In the genomic region with DNA sequence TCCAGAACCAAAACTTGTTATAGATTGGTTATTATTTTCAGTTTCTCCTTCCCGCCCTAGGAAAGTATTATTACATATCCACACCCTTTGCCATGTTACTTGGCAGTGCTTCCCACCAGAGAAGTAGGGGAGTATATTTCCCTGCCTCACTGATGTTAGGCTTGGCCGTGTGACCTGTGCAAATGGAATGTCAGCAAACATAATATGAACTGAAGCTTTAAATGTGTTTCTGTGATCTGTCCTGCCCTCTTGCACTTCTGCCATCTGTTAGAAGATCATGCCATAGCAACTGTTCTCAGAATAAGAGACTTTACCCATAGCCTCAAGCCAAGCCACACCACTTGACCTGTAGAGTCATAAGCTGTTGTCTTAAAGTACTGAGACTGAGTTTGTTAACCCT, we compare ENCODE assay signal across 2 cellular contexts.
TF ChIP-seq lines count a peak whose summit lies in the region.

No MANE protein-coding gene starts in this region.

TF ChIP-seq in HepG2, 621 proteins besides CTCF, POLR2A, EP300 and RAD21 (continued from another document):
- TF ChIP-seq, protein P1, sequence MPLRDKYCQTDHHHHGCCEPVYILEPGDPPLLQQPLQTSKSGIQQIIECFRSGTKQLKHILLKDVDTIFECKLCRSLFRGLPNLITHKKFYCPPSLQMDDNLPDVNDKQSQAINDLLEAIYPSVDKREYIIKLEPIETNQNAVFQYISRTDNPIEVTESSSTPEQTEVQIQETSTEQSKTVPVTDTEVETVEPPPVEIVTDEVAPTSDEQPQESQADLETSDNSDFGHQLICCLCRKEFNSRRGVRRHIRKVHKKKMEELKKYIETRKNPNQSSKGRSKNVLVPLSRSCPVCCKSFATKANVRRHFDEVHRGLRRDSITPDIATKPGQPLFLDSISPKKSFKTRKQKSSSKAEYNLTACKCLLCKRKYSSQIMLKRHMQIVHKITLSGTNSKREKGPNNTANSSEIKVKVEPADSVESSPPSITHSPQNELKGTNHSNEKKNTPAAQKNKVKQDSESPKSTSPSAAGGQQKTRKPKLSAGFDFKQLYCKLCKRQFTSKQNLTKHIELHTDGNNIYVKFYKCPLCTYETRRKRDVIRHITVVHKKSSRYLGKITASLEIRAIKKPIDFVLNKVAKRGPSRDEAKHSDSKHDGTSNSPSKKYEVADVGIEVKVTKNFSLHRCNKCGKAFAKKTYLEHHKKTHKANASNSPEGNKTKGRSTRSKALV (CRISPR knock-in tag; IDR thresholded peaks at IDR 0.05) = no peak
- TF ChIP-seq DNMT3B (CRISPR knock-in tag; conservative IDR thresholded peaks at IDR 0.05) (no peak), MAFF (IDR thresholded peaks at IDR 0.05; ENCODE audit: low read depth, low read length) (no peak), MEF2D (CRISPR knock-in tag; IDR thresholded peaks at IDR 0.05) (no peak), EED (CRISPR knock-in tag; IDR thresholded peaks at IDR 0.05) (no peak), ZNF205 (CRISPR knock-in tag; IDR thresholded peaks at IDR 0.05) (no peak), ZNF589 (CRISPR knock-in tag; conservative IDR thresholded peaks at IDR 0.05) (no peak), FOXK1 (CRISPR knock-in tag; IDR thresholded peaks at IDR 0.05; ENCODE audit: borderline replicate concordance, low read depth) (no peak), ZFP36L2 (CRISPR knock-in tag; IDR thresholded peaks at IDR 0.05) (no peak)
- TF ChIP-seq, protein P2, sequence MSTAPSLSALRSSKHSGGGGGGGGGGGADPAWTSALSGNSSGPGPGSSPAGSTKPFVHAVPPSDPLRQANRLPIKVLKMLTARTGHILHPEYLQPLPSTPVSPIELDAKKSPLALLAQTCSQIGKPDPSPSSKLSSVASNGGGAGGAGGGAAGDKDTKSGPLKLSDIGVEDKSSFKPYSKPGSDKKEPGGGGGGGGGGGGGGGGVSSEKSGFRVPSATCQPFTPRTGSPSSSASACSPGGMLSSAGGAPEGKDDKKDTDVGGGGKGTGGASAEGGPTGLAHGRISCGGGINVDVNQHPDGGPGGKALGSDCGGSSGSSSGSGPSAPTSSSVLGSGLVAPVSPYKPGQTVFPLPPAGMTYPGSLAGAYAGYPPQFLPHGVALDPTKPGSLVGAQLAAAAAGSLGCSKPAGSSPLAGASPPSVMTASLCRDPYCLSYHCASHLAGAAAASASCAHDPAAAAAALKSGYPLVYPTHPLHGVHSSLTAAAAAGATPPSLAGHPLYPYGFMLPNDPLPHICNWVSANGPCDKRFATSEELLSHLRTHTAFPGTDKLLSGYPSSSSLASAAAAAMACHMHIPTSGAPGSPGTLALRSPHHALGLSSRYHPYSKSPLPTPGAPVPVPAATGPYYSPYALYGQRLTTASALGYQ (CRISPR knock-in tag; IDR thresholded peaks at IDR 0.05) = no peak
- TF ChIP-seq, protein P3, sequence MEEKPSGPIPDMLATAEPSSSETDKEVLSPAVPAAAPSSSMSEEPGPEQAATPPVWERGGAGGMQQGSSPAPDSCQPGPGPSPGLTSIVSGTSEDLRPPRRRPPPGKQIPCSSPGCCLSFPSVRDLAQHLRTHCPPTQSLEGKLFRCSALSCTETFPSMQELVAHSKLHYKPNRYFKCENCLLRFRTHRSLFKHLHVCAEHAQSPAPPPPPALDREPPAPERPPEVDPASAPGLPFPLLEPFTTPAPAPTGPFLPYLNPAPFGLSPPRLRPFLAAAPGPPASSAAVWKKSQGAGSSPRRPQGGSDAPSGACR (CRISPR knock-in tag; IDR thresholded peaks at IDR 0.05) = no peak
- TF ChIP-seq, protein P4, sequence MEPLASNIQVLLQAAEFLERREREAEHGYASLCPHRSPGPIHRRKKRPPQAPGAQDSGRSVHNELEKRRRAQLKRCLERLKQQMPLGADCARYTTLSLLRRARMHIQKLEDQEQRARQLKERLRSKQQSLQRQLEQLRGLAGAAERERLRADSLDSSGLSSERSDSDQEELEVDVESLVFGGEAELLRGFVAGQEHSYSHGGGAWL (CRISPR knock-in tag; IDR thresholded peaks at IDR 0.05) = no peak

TF ChIP-seq in SK-N-SH treated with all-trans-retinoic acid at 6 μM for 48 hours, 23 proteins besides CTCF, POLR2A, EP300 and RAD21 (continued from another document):
- TF ChIP-seq ZFP3 (CRISPR knock-in tag; IDR thresholded peaks at IDR 0.05) (no peak), ESRRG (CRISPR knock-in tag; IDR thresholded peaks at IDR 0.05) (no peak), ZNF70 (CRISPR knock-in tag; IDR thresholded peaks at IDR 0.05) (no peak), ZNF8 (CRISPR knock-in tag; IDR thresholded peaks at IDR 0.05) (no peak), TCF4 (CRISPR knock-in tag; IDR thresholded peaks at IDR 0.05; ENCODE audit: borderline replicate concordance) (no peak), PPARA (CRISPR knock-in tag; IDR thresholded peaks at IDR 0.05; ENCODE audit: borderline replicate concordance) (no peak), RARB (CRISPR knock-in tag; IDR thresholded peaks at IDR 0.05) (no peak), CREB5 (CRISPR knock-in tag; IDR thresholded peaks at IDR 0.05; ENCODE audit: low read depth) (no peak), GLIS3 (CRISPR knock-in tag; IDR thresholded peaks at IDR 0.05) (no peak), BACH2 (CRISPR knock-in tag; IDR thresholded peaks at IDR 0.05; ENCODE audit: borderline replicate concordance) (no peak), ZFP30 (CRISPR knock-in tag; IDR thresholded peaks at IDR 0.05) (no peak), OSR1 (CRISPR knock-in tag; IDR thresholded peaks at IDR 0.05) (no peak)
- TF ChIP-seq, protein P5, sequence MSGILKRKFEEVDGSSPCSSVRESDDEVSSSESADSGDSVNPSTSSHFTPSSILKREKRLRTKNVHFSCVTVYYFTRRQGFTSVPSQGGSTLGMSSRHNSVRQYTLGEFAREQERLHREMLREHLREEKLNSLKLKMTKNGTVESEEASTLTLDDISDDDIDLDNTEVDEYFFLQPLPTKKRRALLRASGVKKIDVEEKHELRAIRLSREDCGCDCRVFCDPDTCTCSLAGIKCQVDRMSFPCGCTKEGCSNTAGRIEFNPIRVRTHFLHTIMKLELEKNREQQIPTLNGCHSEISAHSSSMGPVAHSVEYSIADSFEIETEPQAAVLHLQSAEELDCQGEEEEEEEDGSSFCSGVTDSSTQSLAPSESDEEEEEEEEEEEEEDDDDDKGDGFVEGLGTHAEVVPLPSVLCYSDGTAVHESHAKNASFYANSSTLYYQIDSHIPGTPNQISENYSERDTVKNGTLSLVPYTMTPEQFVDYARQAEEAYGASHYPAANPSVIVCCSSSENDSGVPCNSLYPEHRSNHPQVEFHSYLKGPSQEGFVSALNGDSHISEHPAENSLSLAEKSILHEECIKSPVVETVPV (CRISPR knock-in tag; IDR thresholded peaks at IDR 0.05) = no peak
- TF ChIP-seq, protein P6, sequence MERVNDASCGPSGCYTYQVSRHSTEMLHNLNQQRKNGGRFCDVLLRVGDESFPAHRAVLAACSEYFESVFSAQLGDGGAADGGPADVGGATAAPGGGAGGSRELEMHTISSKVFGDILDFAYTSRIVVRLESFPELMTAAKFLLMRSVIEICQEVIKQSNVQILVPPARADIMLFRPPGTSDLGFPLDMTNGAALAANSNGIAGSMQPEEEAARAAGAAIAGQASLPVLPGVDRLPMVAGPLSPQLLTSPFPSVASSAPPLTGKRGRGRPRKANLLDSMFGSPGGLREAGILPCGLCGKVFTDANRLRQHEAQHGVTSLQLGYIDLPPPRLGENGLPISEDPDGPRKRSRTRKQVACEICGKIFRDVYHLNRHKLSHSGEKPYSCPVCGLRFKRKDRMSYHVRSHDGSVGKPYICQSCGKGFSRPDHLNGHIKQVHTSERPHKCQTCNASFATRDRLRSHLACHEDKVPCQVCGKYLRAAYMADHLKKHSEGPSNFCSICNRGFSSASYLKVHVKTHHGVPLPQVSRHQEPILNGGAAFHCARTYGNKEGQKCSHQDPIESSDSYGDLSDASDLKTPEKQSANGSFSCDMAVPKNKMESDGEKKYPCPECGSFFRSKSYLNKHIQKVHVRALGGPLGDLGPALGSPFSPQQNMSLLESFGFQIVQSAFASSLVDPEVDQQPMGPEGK (CRISPR knock-in tag; IDR thresholded peaks at IDR 0.05; ENCODE audit: borderline replicate concordance) = no peak
